Comparison of ENCODE assay signal across 13 cellular contexts in the genomic region with DNA sequence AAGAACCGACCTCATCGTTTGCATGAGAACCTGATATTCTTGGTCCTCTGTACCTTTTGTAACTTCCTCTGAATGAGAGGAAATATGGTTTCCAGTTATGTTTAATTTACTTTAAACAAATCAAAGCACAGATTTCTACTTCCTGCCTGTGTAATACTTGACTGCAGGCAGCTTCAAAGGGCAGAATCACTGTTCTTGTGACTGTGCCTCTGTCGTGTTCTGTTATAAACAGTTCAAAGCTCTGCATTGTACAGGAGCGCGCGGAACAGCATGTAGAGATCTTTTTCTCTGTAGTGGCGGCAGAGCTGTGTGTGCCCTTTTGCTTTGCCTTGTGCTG.
DNase-seq lines count a peak whose midpoint lies in the region; TF ChIP-seq lines count a peak whose summit lies in the region.
"Had no signal": no experiment of that assay in that cellular context is flagged by ENCODE, and none has a peak within 500 bp of the region (broad histone marks: within the 10 kb centered on the region; RNA-seq: fewer than 3 reads in every experiment).

No MANE protein-coding gene starts in this region.

- peaks cover 43% of the 10 kb centered on the region for H3K4me1 ChIP-seq in CD4-positive, alpha-beta memory T cell (ENCODE audit: insufficient read depth, low read length)
- H3K4me1 ChIP-seq in Peyer's patch (peaks cover 0 to 8% (median 0%) of the 10 kb centered on the region in 4 donors), liver (ENCODE audit: control insufficient read depth in 4 of 4, insufficient read depth in 4 of 4, low read length in 3 of 4) (peaks cover 0 to 11% (median 7%) of the 10 kb centered on the region in 4 donors)
- H3K4me1 ChIP-seq: Caco-2 had no signal

- H3K4me3 Mint-ChIP-seq in CD4-positive, alpha-beta memory T cell, result peak overlapping the region; percentile 59 to 84 (median 77)
- peak overlapping the region; percentile 23 for H3K4me3 Mint-ChIP-seq in activated T-helper 1 cell treated with anti-CD3 and anti-CD28 coated beads, Interleukin-12 subunit alpha, Interleukin-12 subunit beta, Interleukin-2, Interleukin-4 antibody, amounts not matched to agents 30 ng/mL and 10 ng/mL and 1 ng/mL, durations not matched to agents 14 hours and 24 hours and 36 hours
- H3K4me3 Mint-ChIP-seq: natural killer cell had no signal

- intact Hi-C loops in CD4-positive, alpha-beta memory T cell (cut with micrococcal nuclease), result loop anchor here (1.0 to 10.0 kb wide), 3 partner anchors 10 to 119 kb away; partner anchors contain the start of genes CDC45 and UFD1
- intact Hi-C loops in activated T-helper 1 cell treated with anti-CD3 and anti-CD28 coated beads, Interleukin-12 subunit alpha, Interleukin-12 subunit beta, Interleukin-2, Interleukin-4 antibody, amounts not matched to agents 30 ng/mL and 10 ng/mL and 1 ng/mL, durations not matched to agents 14 hours and 24 hours and 36 hours (cut with micrococcal nuclease), result no loop called here

- CTCF ChIA-PET in CD4-positive, alpha-beta memory T cell (lab: Charles Lee; ENCODE audit: partially characterized antibody), result interaction anchor here (0.6 to 1.2 kb wide), 2 partner anchors 52 to 118 kb away, joined by 3 to 4 read pairs; partner anchors contain the start of genes CDC45 and UFD1

- WGBS in liver, result 68% methylated on average over 7 of the region's 7 CpGs

- TF ChIP-seq RAD21 in liver (IDR thresholded peaks at IDR 0.05), result no peak

- no peaks in the 10 kb centered on the region for H3K27me3 Mint-ChIP-seq in CD4-positive, alpha-beta memory T cell
- H3K27me3 Mint-ChIP-seq in activated T-helper 1 cell treated with anti-CD3 and anti-CD28 coated beads, Interleukin-12 subunit alpha, Interleukin-12 subunit beta, Interleukin-2, Interleukin-4 antibody, amounts not matched to agents 30 ng/mL and 10 ng/mL and 1 ng/mL, durations not matched to agents 14 hours and 24 hours and 36 hours (ENCODE audit: insufficient read depth), result no peaks in the 10 kb centered on the region

- H3K4me3 ChIP-seq in CD4-positive, alpha-beta memory T cell (ENCODE audit: low read length in 2 of 2), result peak overlapping the region in 1 of 2 donors; percentile 22
- H3K4me3 ChIP-seq in Peyer's patch, result no peak overlapping the region
- H3K4me3 ChIP-seq in liver (ENCODE audit: low read depth in 1 of 3, low read length in 3 of 3), result no peak overlapping the region
- no peak overlapping the region for H3K4me3 ChIP-seq in brain microvascular endothelial cell (ENCODE audit: low read depth, low read length)
- H3K4me3 ChIP-seq: dorsolateral prefrontal cortex had no signal

- POLR2A ChIA-PET in CD4-positive, alpha-beta memory T cell (lab: Charles Lee; ENCODE audit: partially characterized antibody), result interaction anchor here (1.1 to 2.1 kb wide), 7 partner anchors 10 to 165 kb away, joined by 3 to 10 read pairs (median 4); partner anchors contain the start of genes CDC45 and MRPL40

- H3K9ac ChIP-seq in liver (ENCODE audit: low read depth in 1 of 2, low read length in 2 of 2), result peak overlapping the region in 1 of 2 donors; percentile 0

- no peaks in the 10 kb centered on the region for H3K27me3 ChIP-seq in CD4-positive, alpha-beta memory T cell (ENCODE audit: insufficient read depth, low read length)
- no peaks in the 10 kb centered on the region for H3K27me3 ChIP-seq in Peyer's patch
- H3K27me3 ChIP-seq in liver (ENCODE audit: control insufficient read depth in 4 of 4, insufficient read depth in 4 of 4, low read length in 3 of 4), result no peaks in the 10 kb centered on the region
- no peaks in the 10 kb centered on the region for H3K27me3 ChIP-seq in brain microvascular endothelial cell (replicated peaks)
- H3K27me3 ChIP-seq: dorsolateral prefrontal cortex had no signal

- peak; percentile 63 to 80 (median 71) for DNase-seq in CD4-positive, alpha-beta memory T cell
- DNase-seq in Peyer's patch (peak in 2 of 3 donors; percentile 61 to 75), NK-92 (lab: John Stamatoyannopoulos, UW; ENCODE audit: unreplicated experiment) (no peak), RPMI8226 (no peak), LoVo (ENCODE audit: low spot score) (no peak), brain microvascular endothelial cell (no peak)
- DNase-seq in activated T-helper 1 cell treated with anti-CD3 and anti-CD28 coated beads, Interleukin-12 subunit alpha, Interleukin-12 subunit beta, Interleukin-2, Interleukin-4 antibody, amounts not matched to agents 30 ng/mL and 10 ng/mL and 1 ng/mL, durations not matched to agents 14 hours and 24 hours and 36 hours (ENCODE audit: low spot score), result peak; percentile 21
- DNase-seq: Caco-2, dorsolateral prefrontal cortex, natural killer cell, NCI-H226, substantia nigra had no signal

- peak overlapping the region; percentile 82 to 97 (median 94) for H3K27ac Mint-ChIP-seq in CD4-positive, alpha-beta memory T cell
- H3K27ac Mint-ChIP-seq in activated T-helper 1 cell treated with anti-CD3 and anti-CD28 coated beads, Interleukin-12 subunit alpha, Interleukin-12 subunit beta, Interleukin-2, Interleukin-4 antibody, amounts not matched to agents 30 ng/mL and 10 ng/mL and 1 ng/mL, durations not matched to agents 14 hours and 24 hours and 36 hours, result peak overlapping the region; percentile 59
- H3K27ac Mint-ChIP-seq: natural killer cell had no signal

- no peaks in the 10 kb centered on the region for H3K36me3 ChIP-seq in CD4-positive, alpha-beta memory T cell (ENCODE audit: insufficient read depth, low read length)
- no peaks in the 10 kb centered on the region for H3K36me3 ChIP-seq in Peyer's patch
- H3K36me3 ChIP-seq in liver (ENCODE audit: control insufficient read depth in 4 of 4, insufficient read depth in 3 of 4, low read depth in 1 of 4, low read length in 3 of 4), result no peaks in the 10 kb centered on the region
- H3K36me3 ChIP-seq in brain microvascular endothelial cell (replicated peaks), result no peaks in the 10 kb centered on the region

- no peaks in the 10 kb centered on the region for H3K9me3 ChIP-seq in CD4-positive, alpha-beta memory T cell (ENCODE audit: control insufficient read depth in 1 of 2, low read length in 2 of 2)
- no peaks in the 10 kb centered on the region for H3K9me3 ChIP-seq in Peyer's patch
- H3K9me3 ChIP-seq in liver (ENCODE audit: control insufficient read depth in 4 of 4, low read length in 3 of 4), result no peaks in the 10 kb centered on the region
- H3K9me3 ChIP-seq: Caco-2 had no signal

- H3K9me3 Mint-ChIP-seq in CD4-positive, alpha-beta memory T cell, result no peaks in the 10 kb centered on the region
- H3K9me3 Mint-ChIP-seq in activated T-helper 1 cell treated with anti-CD3 and anti-CD28 coated beads, Interleukin-12 subunit alpha, Interleukin-12 subunit beta, Interleukin-2, Interleukin-4 antibody, amounts not matched to agents 30 ng/mL and 10 ng/mL and 1 ng/mL, durations not matched to agents 14 hours and 24 hours and 36 hours, result no peaks in the 10 kb centered on the region
- H3K9me3 Mint-ChIP-seq: natural killer cell had no signal

- no peaks in the 10 kb centered on the region for H3K36me3 Mint-ChIP-seq in CD4-positive, alpha-beta memory T cell
- H3K36me3 Mint-ChIP-seq in activated T-helper 1 cell treated with anti-CD3 and anti-CD28 coated beads, Interleukin-12 subunit alpha, Interleukin-12 subunit beta, Interleukin-2, Interleukin-4 antibody, amounts not matched to agents 30 ng/mL and 10 ng/mL and 1 ng/mL, durations not matched to agents 14 hours and 24 hours and 36 hours (ENCODE audit: low read depth), result no peaks in the 10 kb centered on the region
- H3K36me3 Mint-ChIP-seq: natural killer cell had no signal

- in situ Hi-C loops in brain microvascular endothelial cell (cut with HindIII; ENCODE audit: low pct_ligation_motif_present, low sequenced_read_pairs), result no loop called here

- H3K27ac ChIP-seq in CD4-positive, alpha-beta memory T cell (ENCODE audit: low read depth, low read length), result peak overlapping the region; percentile 51
- peak overlapping the region in 2 of 4 donors; percentile 26 to 64 for H3K27ac ChIP-seq in Peyer's patch
- H3K27ac ChIP-seq in liver (ENCODE audit: low read depth in 1 of 2, low read length in 2 of 2), result peak overlapping the region; percentile 24 to 46
- H3K27ac ChIP-seq in brain microvascular endothelial cell, result no peak overlapping the region

- peaks cover 28 to 49% (median 35%) of the 10 kb centered on the region in 4 donors for H3K4me1 Mint-ChIP-seq in CD4-positive, alpha-beta memory T cell
- H3K4me1 Mint-ChIP-seq in activated T-helper 1 cell treated with anti-CD3 and anti-CD28 coated beads, Interleukin-12 subunit alpha, Interleukin-12 subunit beta, Interleukin-2, Interleukin-4 antibody, amounts not matched to agents 30 ng/mL and 10 ng/mL and 1 ng/mL, durations not matched to agents 14 hours and 24 hours and 36 hours (ENCODE audit: low read depth), result peaks cover 31% of the 10 kb centered on the region

- TF ChIP-seq CTCF in Peyer's patch (IDR thresholded peaks at IDR 0.05) (no peak), liver (IDR thresholded peaks at IDR 0.05; ENCODE audit: low read depth, low read length, missing input control) (no peak), brain microvascular endothelial cell (IDR thresholded peaks at IDR 0.05; ENCODE audit: low read depth, low read length, missing control alignments) (no peak)

- TF ChIP-seq POLR2A in Peyer's patch (IDR thresholded peaks at IDR 0.05), result no peak

TF ChIP-seq in liver, 16 proteins besides CTCF, POLR2A, EP300 and RAD21 (continues in another document):
- TF ChIP-seq RXRA (IDR thresholded peaks at IDR 0.05) (peak in 1 of 2 donors; percentile 23), TAF1 (conservative IDR thresholded peaks at IDR 0.05) (no peak), SP1 (IDR thresholded peaks at IDR 0.05) (peak; percentile 64), FOXA1 (IDR thresholded peaks at IDR 0.05) (no peak), MAX (IDR thresholded peaks at IDR 0.05) (no peak), GABPA (IDR thresholded peaks at IDR 0.05 in 1 of 2, conservative IDR thresholded peaks at IDR 0.05 in 1 of 2) (no peak), HNF4A (conservative IDR thresholded peaks at IDR 0.05) (peak in 1 of 2 donors; percentile 34)

Comparison
In these comparisons a context has a peak if more than half of its experiments do, and no peak if none do; other contexts are left out.
1. DNase-seq: peak in CD4-positive, alpha-beta memory T cell (5 of 5), Peyer's patch (2 of 3) and activated T-helper 1 cell treated with anti-CD3 and anti-CD28 coated beads, Interleukin-12 subunit alpha, Interleukin-12 subunit beta, Interleukin-2, Interleukin-4 antibody, amounts not matched to agents 30 ng/mL and 10 ng/mL and 1 ng/mL, durations not matched to agents 14 hours and 24 hours and 36 hours (single experiment); none in NK-92 (single experiment), RPMI8226 (single experiment), LoVo (single experiment) and brain microvascular endothelial cell (single experiment).